Comparison of ENCODE assay signal across 22 cellular contexts in genomic region chr10:60343254-60343653, GRCh38. TPM values are rescaled to one million over a fixed set of nuclear protein-coding genes. Genes with fewer than 3 reads are reported as not detected.
DNase-seq lines count a peak whose midpoint lies in the region; ATAC-seq and TF ChIP-seq lines count a peak whose summit lies in the region.
"Had no signal": no experiment of that assay in that cellular context is flagged by ENCODE, and none has a peak within 500 bp of the region (broad histone marks: within the 10 kb centered on the region; RNA-seq: fewer than 3 reads in every experiment).

No MANE protein-coding gene starts in this region.

- CTCF ChIA-PET in PC-3 (lab: Charles Lee), result no interaction called here

- H3K9me3 ChIP-seq in PC-3 (ENCODE audit: low read length), result no peaks in the 10 kb centered on the region
- H3K9me3 ChIP-seq in smooth muscle cell (replicated peaks; ENCODE audit: low read depth), result no peaks in the 10 kb centered on the region
- no peaks in the 10 kb centered on the region for H3K9me3 ChIP-seq in osteoblast (ENCODE audit: low read depth, low read length)

- H3K9ac ChIP-seq in PC-3 (ENCODE audit: low read length), result no peak overlapping the region
- no peak overlapping the region for H3K9ac ChIP-seq in smooth muscle cell (ENCODE audit: low read depth)

- H3K79me2 ChIP-seq in PC-3 (ENCODE audit: low read length), result no peaks in the 10 kb centered on the region
- H3K79me2 ChIP-seq in smooth muscle cell (ENCODE audit: low read depth), result no peaks in the 10 kb centered on the region
- H3K79me2 ChIP-seq in osteoblast (ENCODE audit: insufficient read depth, low read length), result no peaks in the 10 kb centered on the region

- no TSS peak for BruUV-seq in PC-3 (replicated peaks; lab: Mats Ljungman, UMichigan)

- in situ Hi-C loops in GM13976 (cut with MboI; ENCODE audit: low sequenced_read_pairs, unreplicated experiment), result no loop called here

- POLR2A ChIA-PET in PC-3 (lab: Charles Lee; ENCODE audit: unreplicated experiment), result interaction anchor here (0.7 kb wide), 1 partner anchor 719 kb away, joined by 6 read pairs; no protein-coding TSS in a partner anchor

- H2AFZ ChIP-seq in PC-3 (ENCODE audit: low read length), result no peak overlapping the region
- no peak overlapping the region for H2AFZ ChIP-seq in smooth muscle cell (ENCODE audit: low read depth)
- no peak overlapping the region for H2AFZ ChIP-seq in osteoblast (ENCODE audit: low read length)

- no peaks in the 10 kb centered on the region for H3F3A ChIP-seq in PC-3 (ENCODE audit: low read length, unreplicated experiment)
- H3F3A ChIP-seq in smooth muscle cell (ENCODE audit: low read depth), result no peaks in the 10 kb centered on the region

- H3K36me3 ChIP-seq in PC-3 (ENCODE audit: low read depth, low read length), result no peaks in the 10 kb centered on the region
- H3K36me3 ChIP-seq in smooth muscle cell (ENCODE audit: low read depth), result no peaks in the 10 kb centered on the region
- no peaks in the 10 kb centered on the region for H3K36me3 ChIP-seq in osteoblast (ENCODE audit: insufficient read depth, low read length)

- WGBS in smooth muscle cell (ENCODE audit: low lambda C conversion rate), result 18% methylated on average over 1 of the region's 1 CpG

- H3K27me3 ChIP-seq in PC-3 (ENCODE audit: low read length) (no peaks in the 10 kb centered on the region), smooth muscle cell (ENCODE audit: low read depth) (no peaks in the 10 kb centered on the region), osteoblast (ENCODE audit: insufficient read depth, low read length) (no peaks in the 10 kb centered on the region)

- H3K4me3 ChIP-seq in PC-3 (ENCODE audit: low read length) (no peak overlapping the region), smooth muscle cell (no peak overlapping the region), osteoblast (ENCODE audit: insufficient read depth, low read length) (no peak overlapping the region)
- H3K4me3 ChIP-seq: SK-N-MC had no signal

- H3K27ac ChIP-seq in PC-3 (ENCODE audit: low read length) (no peak overlapping the region), smooth muscle cell (ENCODE audit: low read depth) (no peak overlapping the region), osteoblast (ENCODE audit: low read depth, low read length) (no peak overlapping the region)
- H3K27ac ChIP-seq: SK-N-MC had no signal

- H3K4me2 ChIP-seq in PC-3 (ENCODE audit: low read length) (peak overlapping the region; percentile 36), smooth muscle cell (peak overlapping the region; percentile 13), osteoblast (ENCODE audit: insufficient read depth, low read length) (no peak overlapping the region)

- peak; percentile 63 for DNase-seq in ELR (ENCODE audit: low read depth)
- DNase-seq in PC-3, result peak; percentile 59
- peak; percentile 35 for DNase-seq in fibroblast of peridontal ligament (ENCODE audit: extremely low read depth)
- DNase-seq in smooth muscle cell (lab: John Stamatoyannopoulos, UW; ENCODE audit: unreplicated experiment), result no peak
- DNase-seq in GM13976 (ENCODE audit: low spot score), result no peak
- DNase-seq in osteoblast (ENCODE audit: insufficient read length, low spot score, missing footprints), result no peak
- DNase-seq: CD4-positive, alpha-beta T cell; COR-L47; DMS79; GOT3; Karpas-422; MV-4-11; NCI-H1694 treated with DMSO at 0.1 percent for 48 hours; NCI-H2081 treated with DMSO at 0.1 percent for 48 hours; NCI-H2171 treated with DMSO at 0.1 percent for 48 hours; NCI-H446; NCI-H526 treated with DMSO at 0.1 percent for 48 hours; RPMI8226; SHP77 treated with DMSO at 0.1 percent for 48 hours had no signal

- intact Hi-C loops in PC-3 (cut with micrococcal nuclease), result loop anchor here (2.0 kb wide), 3 partner anchors 42 to 92 kb away; no protein-coding TSS in a partner anchor

- H4K20me1 ChIP-seq in PC-3 (ENCODE audit: low read length) (no peaks in the 10 kb centered on the region), smooth muscle cell (ENCODE audit: low read depth) (no peaks in the 10 kb centered on the region), osteoblast (ENCODE audit: insufficient read depth, low read length) (no peaks in the 10 kb centered on the region)

- H3K9me2 ChIP-seq in PC-3 (replicated peaks; ENCODE audit: low read length), result no peaks in the 10 kb centered on the region

- ATAC-seq in PC-3 (peak; percentile 72), HG02840 (IDR thresholded peaks at IDR 0.05; ENCODE audit: low FRiP score, unreplicated experiment) (no peak)
- ATAC-seq: HCT116 had no signal

- TF ChIP-seq CTCF in PC-3 (conservative IDR thresholded peaks at IDR 0.05; ENCODE audit: low read depth, low read length) (no peak), smooth muscle cell (IDR thresholded peaks at IDR 0.05; ENCODE audit: borderline replicate concordance, insufficient read depth, poor library complexity, severe bottlenecking) (no peak), GM13976 (IDR thresholded peaks at IDR 0.05; ENCODE audit: borderline replicate concordance, control extremely low read depth, extremely low read depth, insufficient read depth, missing control alignments) (no peak), osteoblast (IDR thresholded peaks at IDR 0.05; ENCODE audit: extremely low read depth, low read depth, low read length) (no peak)

- H3K4me1 ChIP-seq in PC-3 (ENCODE audit: insufficient read depth, low read length) (peaks cover 18% of the 10 kb centered on the region), smooth muscle cell (ENCODE audit: low read depth) (no peaks in the 10 kb centered on the region), osteoblast (ENCODE audit: insufficient read depth, low read length) (no peaks in the 10 kb centered on the region)

RNA-seq across cellular contexts. Expression of gene ANK3, which starts 46.4 kb away (rescaled TPM):
- 29.5 and 33.6 TPM in 2 replicates for total RNA-seq in PC-3 (2014; rRNA removed)
- 85.5 and 86.4 TPM in 2 replicates for total RNA-seq in smooth muscle cell
- polyA plus RNA-seq in smooth muscle cell, result 28.2 and 41.2 TPM in 2 replicates
- 44.5 and 58.0 TPM in 2 replicates for total RNA-seq in osteoblast

Comparison
In these comparisons a context has a peak if more than half of its experiments do, and no peak if none do; other contexts are left out.
1. DNase-seq: peak in ELR (single experiment), PC-3 (single experiment) and fibroblast of peridontal ligament (single experiment); none in smooth muscle cell (single experiment), GM13976 (single experiment) and osteoblast (single experiment).